8 cellular contexts compared by ENCODE assay signal in genomic region chr10:95266674-95267095, GRCh38. TPM values are rescaled to one million over a fixed set of nuclear protein-coding genes. Genes with fewer than 3 reads are reported as not detected.
DNase-seq lines count a peak whose midpoint lies in the region; ATAC-seq and TF ChIP-seq lines count a peak whose summit lies in the region.

No MANE protein-coding gene starts in this region.

- CTCF ChIA-PET in activated B cell treated with CpG ODN at 0.5 μM for 24 hours (lab: Charles Lee) = interaction anchor here (1.9 kb wide), 1 partner anchor 96 kb away, joined by 5 read pairs; no protein-coding TSS in a partner anchor

- POLR2A ChIA-PET in activated B cell treated with CpG ODN at 0.5 μM for 24 hours (lab: Charles Lee) = interaction anchor here (1.3 to 1.6 kb wide), 2 partner anchors 19 to 24 kb away, joined by 3 read pairs; partner anchors contain the start of gene PDLIM1

- H3K36me3 Mint-ChIP-seq in activated B cell treated with CpG ODN at 0.5 μM for 24 hours (ENCODE audit: low read depth) = peaks cover 66% of the 10 kb centered on the region

- H3K27me3 ChIP-seq in iPS-20b (ENCODE audit: insufficient read depth, low read length) (no peaks in the 10 kb centered on the region), thyroid gland (no peaks in the 10 kb centered on the region), testis (no peaks in the 10 kb centered on the region)

- H3K27ac ChIP-seq in iPS-20b (ENCODE audit: low read length) (no peak overlapping the region), thyroid gland (peak overlapping the region; percentile 22 to 84 (median 56)), testis (no peak overlapping the region)

- H3K4me1 Mint-ChIP-seq in activated B cell treated with CpG ODN at 0.5 μM for 24 hours = peaks cover 56% of the 10 kb centered on the region

- no peaks in the 10 kb centered on the region for H3K27me3 Mint-ChIP-seq in activated B cell treated with CpG ODN at 0.5 μM for 24 hours

- intact Hi-C loops in activated B cell treated with CpG ODN at 0.5 μM for 24 hours (cut with micrococcal nuclease) (loop anchor here (1.0 to 2.0 kb wide), 3 partner anchors 20 to 29 kb away; no protein-coding TSS in a partner anchor), thyroid gland (cut with DNase I) (no loop called here), testis (cut with DNase I; ENCODE audit: low total_unique reads) (no loop called here)

- H3K9me3 ChIP-seq in iPS-20b (ENCODE audit: insufficient read depth, low read depth, low read length) = no peaks in the 10 kb centered on the region
- H3K9me3 ChIP-seq in thyroid gland = no peaks in the 10 kb centered on the region
- no peaks in the 10 kb centered on the region for H3K9me3 ChIP-seq in testis

- peak; percentile 92 for ATAC-seq in GM21717 (IDR thresholded peaks at IDR 0.05; ENCODE audit: unreplicated experiment)
- peak; percentile 80 for ATAC-seq in activated B cell treated with CpG ODN at 0.5 μM for 24 hours (ENCODE audit: low read depth)

- DNase-seq in EH (ENCODE audit: low read depth) (peak; percentile 92), HuH-7.5 (ENCODE audit: low spot score) (peak; percentile 42), activated B cell treated with CpG ODN at 0.5 μM for 24 hours (no peak), thyroid gland (no peak), NCI-H1436 treated with DMSO at 0.1 percent for 48 hours (lab: John Stamatoyannopoulos, UW) (no peak), testis (no peak)

- TF ChIP-seq CTCF in activated B cell treated with CpG ODN at 0.5 μM for 24 hours (IDR thresholded peaks at IDR 0.05) (no peak), thyroid gland (IDR thresholded peaks at IDR 0.05) (no peak), testis (IDR thresholded peaks at IDR 0.05) (no peak)

- H3K4me3 ChIP-seq in iPS-20b (ENCODE audit: low read length) (no peak overlapping the region), thyroid gland (replicated peaks in 1 of 3) (no peak overlapping the region), testis (no peak overlapping the region)

- TF ChIP-seq POLR2A in thyroid gland (IDR thresholded peaks at IDR 0.05) = no peak
- no peak for TF ChIP-seq POLR2A in testis (IDR thresholded peaks at IDR 0.05)

- H3K4me3 Mint-ChIP-seq in activated B cell treated with CpG ODN at 0.5 μM for 24 hours = peak overlapping the region; percentile 2

- no peaks in the 10 kb centered on the region for H3K9me3 Mint-ChIP-seq in activated B cell treated with CpG ODN at 0.5 μM for 24 hours

- WGBS in thyroid gland, 2 donors = 52 to 54% methylated on average over 1 of the region's 1 CpG
- 73 to 76% methylated on average over 1 of the region's 1 CpG for WGBS in testis, 2 donors

- peak overlapping the region; percentile 32; the same call in 1 of the 2 replicates for H3K9ac ChIP-seq in iPS-20b (ENCODE audit: low read depth, low read length)

- H3K36me3 ChIP-seq in iPS-20b (ENCODE audit: insufficient read depth, low read depth, low read length) (peaks cover 56% of the 10 kb centered on the region), thyroid gland (peaks cover 26 to 27% of the 10 kb centered on the region in 2 donors), testis (ENCODE audit: low read depth, missing control alignments) (no peaks in the 10 kb centered on the region)

- H3K27ac Mint-ChIP-seq in activated B cell treated with CpG ODN at 0.5 μM for 24 hours = peak overlapping the region; percentile 83

- H3K4me1 ChIP-seq in iPS-20b (ENCODE audit: insufficient read depth, low read length) (peaks cover 32% of the 10 kb centered on the region), thyroid gland (peaks cover 23 to 31% of the 10 kb centered on the region in 2 donors), testis (no peaks in the 10 kb centered on the region)

RNA-seq across cellular contexts. Expression of gene PDLIM1, which starts 24.1 kb away (rescaled TPM):
- 141 and 149 TPM in 2 replicates for total RNA-seq in activated B cell treated with CpG ODN at 0.5 μM for 24 hours
- 100 to 1,000 TPM in 1 of 4 donors, 10 to 100 TPM in 3; 67.8 to 158 (median 90.7) TPM for total RNA-seq in thyroid gland
- 10 to 100 TPM; 14.9 to 23.5 TPM for total RNA-seq in testis
- polyA plus RNA-seq in testis (ENCODE audit: insufficient read depth, low read depth, low replicate concordance) = 64.3 TPM

Comparison
In these comparisons a context has a peak if more than half of its experiments do, and no peak if none do; other contexts are left out.
1. DNase-seq: peak in EH (single experiment) and HuH-7.5 (single experiment); none in activated B cell treated with CpG ODN at 0.5 μM for 24 hours (single experiment), thyroid gland (0 of 2), NCI-H1436 treated with DMSO at 0.1 percent for 48 hours (single experiment) and testis (single experiment).
2. H3K27ac ChIP-seq: peak in thyroid gland (3 of 3); none in iPS-20b (single experiment) and testis (0 of 2).